ENCODE assay signal across 10 cellular contexts in the genomic region with DNA sequence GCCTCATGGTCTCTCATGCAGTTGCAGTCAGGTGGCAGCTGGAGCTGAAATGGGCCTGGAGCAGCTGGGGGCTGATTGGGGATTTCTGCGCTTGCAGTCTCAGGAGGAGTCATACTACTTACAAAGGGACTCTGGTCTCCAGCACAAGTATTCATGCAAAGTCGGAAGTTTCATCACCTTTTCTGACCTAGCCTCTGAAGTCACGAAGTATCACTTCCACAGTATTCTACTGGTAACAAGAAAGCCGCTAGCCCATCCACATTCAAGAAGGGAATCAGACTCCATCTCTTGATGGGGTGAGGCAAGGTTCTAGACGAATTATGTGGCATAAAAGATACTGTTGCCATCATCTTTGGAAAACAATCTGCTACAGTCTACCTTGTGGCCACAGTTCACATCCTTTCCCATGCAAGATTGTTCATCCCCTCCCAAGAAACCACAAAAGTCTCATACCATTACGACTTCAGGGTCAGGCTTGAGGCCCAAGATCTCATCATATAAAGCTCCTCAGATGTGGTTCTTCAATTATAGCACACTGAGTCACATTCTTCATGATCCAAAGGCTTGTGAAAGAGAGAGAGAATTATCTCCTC.
A peak's percentile ranks its signal among the peaks of the same experiment; 100 is the strongest.
DNase-seq lines count a peak whose midpoint lies in the region; ATAC-seq and TF ChIP-seq lines count a peak whose summit lies in the region.
"Had no signal": no experiment of that assay in that cellular context is flagged by ENCODE, and none has a peak within 500 bp of the region (broad histone marks: within the 10 kb centered on the region; RNA-seq: fewer than 3 reads in every experiment).

No MANE protein-coding gene starts in this region.

- no peaks in the 10 kb centered on the region for H3K27me3 Mint-ChIP-seq in activated naive CD8-positive, alpha-beta T cell treated with anti-CD3 and anti-CD28 coated beads, Interleukin-2, amount 50 U/mL, for 24 hours
- H3K27me3 Mint-ChIP-seq in progenitor cell of endocrine pancreas, result no peaks in the 10 kb centered on the region
- H3K27me3 Mint-ChIP-seq: CD4-positive, alpha-beta memory T cell had no signal

- intact Hi-C loops in prostate gland (cut with DNase I), result no loop called here

- no peaks in the 10 kb centered on the region for H3K9me3 Mint-ChIP-seq in activated naive CD8-positive, alpha-beta T cell treated with anti-CD3 and anti-CD28 coated beads, Interleukin-2, amount 50 U/mL, for 24 hours
- no peaks in the 10 kb centered on the region for H3K9me3 Mint-ChIP-seq in progenitor cell of endocrine pancreas (ENCODE audit: low read depth)
- H3K9me3 Mint-ChIP-seq: CD4-positive, alpha-beta memory T cell had no signal

- DNase-seq in AG09309 (ENCODE audit: low read depth) (peak; percentile 96), prostate gland (ENCODE audit: low spot score) (no peak), NCI-H345 (lab: John Stamatoyannopoulos, UW) (no peak), NCI-H748 (lab: John Stamatoyannopoulos, UW; ENCODE audit: unreplicated experiment) (no peak), progenitor cell of endocrine pancreas (ENCODE audit: low spot score, unreplicated experiment) (no peak)
- DNase-seq in activated naive CD8-positive, alpha-beta T cell treated with anti-CD3 and anti-CD28 coated beads, Interleukin-2, amount 50 U/mL, for 24 hours, result no peak
- DNase-seq: CD4-positive, alpha-beta memory T cell; RPMI8226 had no signal

- no peak for TF ChIP-seq POLR2A in prostate gland (IDR thresholded peaks at IDR 0.05)

- peak overlapping the region; percentile 13 for H3K27ac Mint-ChIP-seq in activated naive CD8-positive, alpha-beta T cell treated with anti-CD3 and anti-CD28 coated beads, Interleukin-2, amount 50 U/mL, for 24 hours
- H3K27ac Mint-ChIP-seq in progenitor cell of endocrine pancreas, result no peak overlapping the region

- H3K27me3 ChIP-seq in prostate gland (replicated peaks; ENCODE audit: insufficient read depth), result no peaks in the 10 kb centered on the region

- ATAC-seq in GM19351 (IDR thresholded peaks at IDR 0.05; ENCODE audit: unreplicated experiment) (peak; percentile 57), HG03097 (IDR thresholded peaks at IDR 0.05; ENCODE audit: low FRiP score, unreplicated experiment) (peak; percentile 64)
- peak; percentile 86 for ATAC-seq in activated naive CD8-positive, alpha-beta T cell treated with anti-CD3 and anti-CD28 coated beads, Interleukin-2, amount 50 U/mL, for 24 hours

- no peak for TF ChIP-seq CTCF in AG09309 (IDR thresholded peaks at IDR 0.05; ENCODE audit: control insufficient read depth, insufficient read depth, low read depth, low read length, missing control alignments)
- no peak for TF ChIP-seq CTCF in prostate gland (IDR thresholded peaks at IDR 0.05)
- TF ChIP-seq CTCF in progenitor cell of endocrine pancreas (IDR thresholded peaks at IDR 0.05; ENCODE audit: unreplicated experiment), result no peak

- peaks cover 14% of the 10 kb centered on the region for H3K36me3 Mint-ChIP-seq in activated naive CD8-positive, alpha-beta T cell treated with anti-CD3 and anti-CD28 coated beads, Interleukin-2, amount 50 U/mL, for 24 hours (ENCODE audit: low read depth)
- H3K36me3 Mint-ChIP-seq in progenitor cell of endocrine pancreas (ENCODE audit: insufficient read depth), result peaks cover 4% of the 10 kb centered on the region

- no peak overlapping the region for H3K4me3 Mint-ChIP-seq in activated naive CD8-positive, alpha-beta T cell treated with anti-CD3 and anti-CD28 coated beads, Interleukin-2, amount 50 U/mL, for 24 hours
- no peak overlapping the region for H3K4me3 Mint-ChIP-seq in progenitor cell of endocrine pancreas (ENCODE audit: low read depth)
- H3K4me3 Mint-ChIP-seq: CD4-positive, alpha-beta memory T cell had no signal

- no peaks in the 10 kb centered on the region for H3K36me3 ChIP-seq in prostate gland

- no peaks in the 10 kb centered on the region for H3K4me1 ChIP-seq in prostate gland (replicated peaks)

- no peaks in the 10 kb centered on the region for H3K9me3 ChIP-seq in prostate gland

- H3K4me1 Mint-ChIP-seq in activated naive CD8-positive, alpha-beta T cell treated with anti-CD3 and anti-CD28 coated beads, Interleukin-2, amount 50 U/mL, for 24 hours, result peaks cover 14% of the 10 kb centered on the region
- peaks cover 2% of the 10 kb centered on the region for H3K4me1 Mint-ChIP-seq in progenitor cell of endocrine pancreas (ENCODE audit: low read depth)

- H3K4me3 ChIP-seq in AG09309 (ENCODE audit: control insufficient read depth, low read depth, low read length) (no peak overlapping the region), prostate gland (no peak overlapping the region)

- 92% methylated on average over 6 of the region's 6 CpGs for WGBS in prostate gland

- no peak overlapping the region for H3K27ac ChIP-seq in prostate gland
